In genomic region chr17:71634376-71634775, GRCh38 we compare ENCODE assay signal across 17 cellular contexts.
"Had no signal": no experiment of that assay in that cellular context is flagged by ENCODE, and none has a peak within 500 bp of the region (broad histone marks: within the 10 kb centered on the region; RNA-seq: fewer than 3 reads in every experiment).

No MANE protein-coding gene starts in this region.

- H3K27me3 Mint-ChIP-seq: stimulated activated naive B cell treated with anti-CD40 and anti-IgM and Interleukin-4, amounts not matched to agents 10 μg/mL and 1 μg/mL and 100 μg/mL, for 72 hours; stimulated activated naive CD8-positive, alpha-beta T cell treated with anti-CD3 and anti-CD28 coated beads, Interleukin-15, amount 100 ng/mL, for 72 hours had no signal

- H3K4me3 ChIP-seq: heart left ventricle, mucosa of descending colon, thoracic aorta had no signal

- H3K27ac ChIP-seq: heart left ventricle, thoracic aorta had no signal

- H3K36me3 Mint-ChIP-seq: naive thymus-derived CD8-positive, alpha-beta T cell; stimulated activated naive B cell treated with anti-CD40 and anti-IgM and Interleukin-4, amounts not matched to agents 10 μg/mL and 1 μg/mL and 100 μg/mL, for 72 hours had no signal

- H3K27ac Mint-ChIP-seq: naive thymus-derived CD8-positive, alpha-beta T cell; stimulated activated naive B cell treated with anti-CD40 and anti-IgM and Interleukin-4, amounts not matched to agents 10 μg/mL and 1 μg/mL and 100 μg/mL, for 72 hours; stimulated activated naive CD8-positive, alpha-beta T cell treated with anti-CD3 and anti-CD28 coated beads, Interleukin-15, amount 100 ng/mL, for 72 hours had no signal

- H3K9me3 ChIP-seq: heart left ventricle, mucosa of descending colon, thoracic aorta had no signal

- FAIRE-seq: colon, frontal cortex, islet of Langerhans had no signal

- H3K4me1 ChIP-seq: heart left ventricle had no signal

- H3K36me3 ChIP-seq: heart left ventricle, thoracic aorta had no signal

- H3K27me3 ChIP-seq: heart left ventricle had no signal

- H3K4me1 Mint-ChIP-seq: naive thymus-derived CD8-positive, alpha-beta T cell; stimulated activated naive B cell treated with anti-CD40 and anti-IgM and Interleukin-4, amounts not matched to agents 10 μg/mL and 1 μg/mL and 100 μg/mL, for 72 hours; stimulated activated naive CD8-positive, alpha-beta T cell treated with anti-CD3 and anti-CD28 coated beads, Interleukin-15, amount 100 ng/mL, for 72 hours had no signal

- DNase-seq: dermis blood vessel endothelial cell; heart left ventricle; hypothalamus; naive thymus-derived CD8-positive, alpha-beta T cell; posterior cingulate gyrus; stimulated activated CD4-positive, alpha-beta T cell treated with anti-CD3 and anti-CD28 coated beads, Interleukin-2, amount 100 ng/mL, for 24 hours; stimulated activated CD4-positive, alpha-beta T cell treated with anti-CD3 and anti-CD28 coated beads, Interleukin-4, amount 100 ng/mL, for 4 hours; stimulated activated naive B cell treated with anti-CD40 and anti-IgM and Interleukin-4, amounts not matched to agents 10 μg/mL and 1 μg/mL and 100 μg/mL, for 72 hours; stimulated activated naive CD8-positive, alpha-beta T cell treated with anti-CD3 and anti-CD28 coated beads, Interleukin-15, amount 100 ng/mL, for 72 hours had no signal

- ATAC-seq: heart left ventricle; left lobe of liver; naive thymus-derived CD8-positive, alpha-beta T cell; sciatic nerve; stimulated activated naive B cell treated with anti-CD40 and anti-IgM and Interleukin-4, amounts not matched to agents 10 μg/mL and 1 μg/mL and 100 μg/mL, for 72 hours; stimulated activated naive CD8-positive, alpha-beta T cell treated with anti-CD3 and anti-CD28 coated beads, Interleukin-15, amount 100 ng/mL, for 72 hours had no signal

- H3K4me3 Mint-ChIP-seq: naive thymus-derived CD8-positive, alpha-beta T cell; neural crest cell; stimulated activated naive B cell treated with anti-CD40 and anti-IgM and Interleukin-4, amounts not matched to agents 10 μg/mL and 1 μg/mL and 100 μg/mL, for 72 hours; stimulated activated naive CD8-positive, alpha-beta T cell treated with anti-CD3 and anti-CD28 coated beads, Interleukin-15, amount 100 ng/mL, for 72 hours had no signal
